In the genomic region with DNA sequence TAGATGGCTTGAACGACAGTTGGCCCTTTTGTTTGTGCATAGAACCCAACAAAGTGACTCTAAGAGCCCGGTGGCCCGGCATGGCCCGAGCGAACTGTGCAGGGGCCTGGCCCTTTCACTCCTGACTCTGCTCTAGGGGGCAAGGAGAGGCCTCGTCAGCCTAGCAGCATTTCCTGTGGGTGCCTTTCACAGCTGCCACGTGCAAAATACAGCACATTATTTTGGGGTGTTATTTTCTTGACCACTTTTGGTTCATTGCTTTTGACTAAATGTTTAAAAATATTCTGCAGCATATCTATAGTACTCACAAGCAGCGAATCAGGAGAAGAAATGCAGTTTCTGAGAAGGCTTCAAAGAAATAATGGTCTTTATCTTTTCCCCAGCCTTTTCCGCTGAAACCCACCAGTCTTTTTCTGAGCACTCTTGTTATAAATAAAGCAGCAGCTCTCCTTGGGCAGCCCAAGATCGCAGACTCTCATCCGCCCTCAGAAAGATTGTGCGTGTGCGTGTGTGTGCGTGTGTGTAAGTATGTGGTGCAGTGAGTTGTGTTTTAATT, we compare ENCODE assay signal across 8 cellular contexts. TPM values are rescaled to one million over a fixed set of nuclear protein-coding genes. Genes with fewer than 3 reads are reported as not detected.
A peak's percentile ranks its signal among the peaks of the same experiment; 100 is the strongest.
DNase-seq lines count a peak whose midpoint lies in the region; ATAC-seq and TF ChIP-seq lines count a peak whose summit lies in the region.

No MANE protein-coding gene starts in this region.

- TF ChIP-seq CTCF in SU-DHL-6 (IDR thresholded peaks at IDR 0.05; ENCODE audit: insufficient read depth, low read length, poor library complexity, severe bottlenecking) (no peak), right atrium auricular region (IDR thresholded peaks at IDR 0.05) (no peak), foreskin keratinocyte (conservative IDR thresholded peaks at IDR 0.05) (no peak)

- H4K20me1 ChIP-seq in SU-DHL-6 (ENCODE audit: low read depth, low read length) = no peaks in the 10 kb centered on the region; the same call in 1 of the 2 replicates

- peaks cover 0 to 39% of the 10 kb centered on the region in 2 donors for H3K4me1 ChIP-seq in right atrium auricular region
- no peaks in the 10 kb centered on the region for H3K4me1 ChIP-seq in foreskin keratinocyte

- peak; percentile 80 for ATAC-seq in GM18511 (IDR thresholded peaks at IDR 0.05; ENCODE audit: unreplicated experiment)
- ATAC-seq in GM21786 (IDR thresholded peaks at IDR 0.05; ENCODE audit: unreplicated experiment) = peak; percentile 70
- no peak for ATAC-seq in foreskin keratinocyte

- H3K36me3 ChIP-seq in SU-DHL-6 (ENCODE audit: low read length) (no peaks in the 10 kb centered on the region; the same call in 1 of the 2 replicates), right atrium auricular region (no peaks in the 10 kb centered on the region)

- H3F3A ChIP-seq in SU-DHL-6 (ENCODE audit: insufficient read depth) = peaks cover 16% of the 10 kb centered on the region

- no peak overlapping the region for H3K4me3 ChIP-seq in SU-DHL-6 (ENCODE audit: insufficient read depth, low read length, poor library complexity, severe bottlenecking)
- H3K4me3 ChIP-seq in right atrium auricular region = no peak overlapping the region

- DNase-seq in right atrium auricular region (ENCODE audit: low spot score) (no peak), COLO668 (lab: John Stamatoyannopoulos, UW; ENCODE audit: unreplicated experiment) (no peak), foreskin keratinocyte (no peak), NCI-H524 (lab: John Stamatoyannopoulos, UW) (no peak), occipital lobe (lab: John Stamatoyannopoulos, UW) (no peak)

- peak overlapping the region; percentile 34 for H3K4me2 ChIP-seq in SU-DHL-6 (ENCODE audit: low read depth, low read length, poor library complexity, severe bottlenecking)

- H3K9me3 ChIP-seq in SU-DHL-6 (ENCODE audit: insufficient read depth, low read length) (no peaks in the 10 kb centered on the region), right atrium auricular region (no peaks in the 10 kb centered on the region)

- H3K27me3 ChIP-seq in SU-DHL-6 (ENCODE audit: low read length) (no peaks in the 10 kb centered on the region), right atrium auricular region (no peaks in the 10 kb centered on the region), foreskin keratinocyte (no peaks in the 10 kb centered on the region)

- H3K79me2 ChIP-seq in SU-DHL-6 (ENCODE audit: insufficient read depth, low read length) = peaks cover 6% of the 10 kb centered on the region; the same call in 1 of the 2 replicates

- no peaks in the 10 kb centered on the region for H3K9me2 ChIP-seq in SU-DHL-6 (replicated peaks; ENCODE audit: insufficient read depth, low read length)

- no peak overlapping the region for H2AFZ ChIP-seq in SU-DHL-6 (ENCODE audit: low read depth, low read length, severe bottlenecking)

- peak overlapping the region; percentile 9; the same call in 1 of the 2 replicates for H3K9ac ChIP-seq in SU-DHL-6 (ENCODE audit: low read length)

- peak overlapping the region; percentile 72 for H3K27ac ChIP-seq in SU-DHL-6 (ENCODE audit: low read depth, low read length)
- peak overlapping the region; percentile 19 to 97 for H3K27ac ChIP-seq in right atrium auricular region
- no peak overlapping the region for H3K27ac ChIP-seq in foreskin keratinocyte

RNA-seq across cellular contexts. Expression of a gene that starts 31.3 kb away (rescaled TPM):
- 10 to 100 TPM; 18.4 to 40.1 TPM for total RNA-seq in right atrium auricular region
- total RNA-seq in foreskin keratinocyte = 7.5 TPM in 2 replicates
- 2.6 and 2.8 TPM in 2 replicates for polyA plus RNA-seq in foreskin keratinocyte
- total RNA-seq in occipital lobe = 33.1 TPM
